In genomic region chr20:5643936-5644335, GRCh38 we compare ENCODE assay signal across 1 cellular context.
TF ChIP-seq lines count a peak whose summit lies in the region.

No MANE protein-coding gene starts in this region.

TF ChIP-seq in GM12878, 131 proteins besides CTCF, POLR2A, EP300 and RAD21:
- TF ChIP-seq BMI1 (IDR thresholded peaks at IDR 0.05; ENCODE audit: borderline replicate concordance) (no peak), EED (IDR thresholded peaks at IDR 0.05; ENCODE audit: low read depth) (no peak), SMAD5 (IDR thresholded peaks at IDR 0.05; ENCODE audit: low read depth) (no peak), POLR2AphosphoS2 (IDR thresholded peaks at IDR 0.05; ENCODE audit: low read depth, low read length) (no peak), ZNF207 (IDR thresholded peaks at IDR 0.05; ENCODE audit: borderline replicate concordance) (no peak), RCOR1 (conservative IDR thresholded peaks at IDR 0.05; ENCODE audit: low read depth, low read length) (no peak), BHLHE40 (IDR thresholded peaks at IDR 0.05; ENCODE audit: borderline replicate concordance in 1 of 2, low read depth in 2 of 2, low read length in 1 of 2) (no peak), SMC3 (IDR thresholded peaks at IDR 0.05; ENCODE audit: borderline replicate concordance, low read length) (no peak), GABPA (IDR thresholded peaks at IDR 0.05; ENCODE audit: low read depth) (no peak), HSF1 (IDR thresholded peaks at IDR 0.05; ENCODE audit: low read depth, low read length) (no peak), ATF2 (IDR thresholded peaks at IDR 0.05; ENCODE audit: low read length) (no peak), ZSCAN29 (IDR thresholded peaks at IDR 0.05) (no peak), RB1 (IDR thresholded peaks at IDR 0.05; ENCODE audit: borderline replicate concordance) (no peak), SPI1 (IDR thresholded peaks at IDR 0.05; ENCODE audit: borderline replicate concordance, insufficient read depth, low read depth, low read length) (no peak), BACH1 (IDR thresholded peaks at IDR 0.05; ENCODE audit: borderline replicate concordance) (no peak), CEBPB (IDR thresholded peaks at IDR 0.05; ENCODE audit: borderline replicate concordance in 1 of 2, low read depth in 2 of 2, low read length in 2 of 2) (no peak), ZNF622 (IDR thresholded peaks at IDR 0.05) (no peak), ELK1 (IDR thresholded peaks at IDR 0.05; ENCODE audit: low read depth, low read length) (no peak), NBN (IDR thresholded peaks at IDR 0.05) (no peak)
